ENCODE assay signal across 18 cellular contexts in genomic region chr2:106296182-106296815, GRCh38.
"Had no signal": no experiment of that assay in that cellular context is flagged by ENCODE, and none has a peak within 500 bp of the region (broad histone marks: within the 10 kb centered on the region; RNA-seq: fewer than 3 reads in every experiment).

No MANE protein-coding gene starts in this region.

- H3K27ac ChIP-seq: breast epithelium, dorsolateral prefrontal cortex, left lung, spleen had no signal

- ATAC-seq: activated CD4-positive, CD25-positive, alpha-beta regulatory T cell treated with anti-CD3 and anti-CD28 coated beads, Interleukin-2, amount 50 U/mL, for 24 hours; left lung; sciatic nerve; T-helper 17 cell had no signal

- H3K9me3 ChIP-seq: breast epithelium, left lung, spleen had no signal

- H3K4me1 Mint-ChIP-seq: activated naive CD8-positive, alpha-beta T cell treated with anti-CD3 and anti-CD28 coated beads for 36 hours; memory B cell; nephron had no signal

- H3K27me3 ChIP-seq: breast epithelium, dorsolateral prefrontal cortex, left lung, spleen had no signal

- H3K36me3 Mint-ChIP-seq: activated naive CD8-positive, alpha-beta T cell treated with anti-CD3 and anti-CD28 coated beads for 36 hours; memory B cell had no signal

- H3K4me1 ChIP-seq: breast epithelium, left lung, spleen had no signal

- H3K4me3 ChIP-seq: breast epithelium, dorsolateral prefrontal cortex, left lung, spleen had no signal

- H3K27me3 Mint-ChIP-seq: activated naive CD8-positive, alpha-beta T cell treated with anti-CD3 and anti-CD28 coated beads for 36 hours had no signal

- H3K4me3 Mint-ChIP-seq: activated naive CD8-positive, alpha-beta T cell treated with anti-CD3 and anti-CD28 coated beads for 36 hours; memory B cell; nephron; T-helper 17 cell had no signal

- H3K36me3 ChIP-seq: breast epithelium, left lung, spleen had no signal

- DNase-seq: activated gamma-delta T cell treated with Interleukin-2 at 50 U/mL for 16 hours; activated naive CD8-positive, alpha-beta T cell treated with anti-CD3 and anti-CD28 coated beads for 36 hours; activated T-cell treated with anti-CD3 and anti-CD28 coated beads, Interleukin-2, amount 50 U/mL, for 48 hours; aorta; dorsolateral prefrontal cortex; foreskin melanocyte; islet precursor cell; left lung; spleen; stimulated activated CD4-positive, alpha-beta T cell treated with anti-CD3 and anti-CD28 coated beads, Interleukin-1b, Interleukin-23, amount 100 ng/mL, for 48 hours; stimulated activated naive CD4-positive, alpha-beta T cell; T-helper 17 cell; trophoblast cell had no signal

- H3K27ac Mint-ChIP-seq: activated naive CD8-positive, alpha-beta T cell treated with anti-CD3 and anti-CD28 coated beads for 36 hours; memory B cell; nephron; T-helper 17 cell had no signal

- H3K9me3 Mint-ChIP-seq: activated naive CD8-positive, alpha-beta T cell treated with anti-CD3 and anti-CD28 coated beads for 36 hours; memory B cell; nephron had no signal
